16 cellular contexts compared by ENCODE assay signal in genomic region chr5:39494099-39494498, GRCh38.
DNase-seq lines count a peak whose midpoint lies in the region; TF ChIP-seq lines count a peak whose summit lies in the region.
"Had no signal": no experiment of that assay in that cellular context is flagged by ENCODE, and none has a peak within 500 bp of the region (broad histone marks: within the 10 kb centered on the region; RNA-seq: fewer than 3 reads in every experiment).

No MANE protein-coding gene starts in this region.

- H3K4me1 Mint-ChIP-seq in osteocyte (ENCODE audit: unreplicated experiment) (peaks cover 47% of the 10 kb centered on the region), nephron progenitor cell (no peaks in the 10 kb centered on the region)
- H3K4me1 Mint-ChIP-seq: immature natural killer cell; stimulated activated effector memory CD8-positive, alpha-beta T cell treated with anti-CD3 and anti-CD28 coated beads, Interleukin-12 subunit alpha, Interleukin-12 subunit beta, amount 100 ng/mL, for 72 hours had no signal

- peak overlapping the region; percentile 15 for H2AFZ ChIP-seq in fibroblast of lung (ENCODE audit: low read length)

- peaks cover 17% of the 10 kb centered on the region for H3K9me3 Mint-ChIP-seq in osteocyte (ENCODE audit: unreplicated experiment)
- peaks cover 16% of the 10 kb centered on the region for H3K9me3 Mint-ChIP-seq in nephron progenitor cell

- H4K20me1 ChIP-seq in fibroblast of lung (ENCODE audit: control insufficient read depth, extremely low read depth, insufficient read depth, low read length), result no peaks in the 10 kb centered on the region
- H4K20me1 ChIP-seq: BLaER1 had no signal

- H3K4me1 ChIP-seq in fibroblast of lung (ENCODE audit: control insufficient read depth, extremely low read depth, insufficient read depth, low read length), result peaks cover 3% of the 10 kb centered on the region
- H3K4me1 ChIP-seq: BLaER1 had no signal

- H3K27ac ChIP-seq in SK-N-MC (peak overlapping the region; percentile 94), fibroblast of lung (ENCODE audit: insufficient read depth, low read length) (no peak overlapping the region)
- H3K27ac ChIP-seq: BLaER1 had no signal

- peak; percentile 29 for DNase-seq in EL
- peak; percentile 92 for DNase-seq in SK-N-MC (ENCODE audit: low read depth, low spot score)
- DNase-seq in fibroblast of lung (ENCODE audit: low read depth in 2 of 2), result peak in 1 of 2 donors; percentile 77
- no peak for DNase-seq in osteocyte (ENCODE audit: extremely low spot score, unreplicated experiment)
- DNase-seq in nephron progenitor cell, result no peak
- DNase-seq in NCI-H524 (lab: John Stamatoyannopoulos, UW), result no peak
- DNase-seq in hypothalamus (lab: John Stamatoyannopoulos, UW), result no peak
- DNase-seq in NCI-H146 treated with DMSO at 0.1 percent for 48 hours (lab: John Stamatoyannopoulos, UW; ENCODE audit: unreplicated experiment), result no peak
- DNase-seq: DMS79 treated with DMSO at 0.1 percent for 48 hours; foreskin fibroblast; immature natural killer cell; stimulated activated CD4-positive, alpha-beta T cell treated with anti-CD3 and anti-CD28 coated beads, Interleukin-4, amount 100 ng/mL, for 24 hours had no signal

- H3K27me3 ChIP-seq in fibroblast of lung (ENCODE audit: control insufficient read depth, insufficient read depth, low read length), result no peaks in the 10 kb centered on the region
- H3K27me3 ChIP-seq: BLaER1 had no signal

- H3K36me3 Mint-ChIP-seq in osteocyte (ENCODE audit: unreplicated experiment) (peaks cover 5% of the 10 kb centered on the region), nephron progenitor cell (ENCODE audit: low read depth) (no peaks in the 10 kb centered on the region)
- H3K36me3 Mint-ChIP-seq: stimulated activated effector memory CD8-positive, alpha-beta T cell treated with anti-CD3 and anti-CD28 coated beads, Interleukin-12 subunit alpha, Interleukin-12 subunit beta, amount 100 ng/mL, for 72 hours had no signal

- no peaks in the 10 kb centered on the region for H3K27me3 Mint-ChIP-seq in osteocyte (ENCODE audit: unreplicated experiment)
- no peaks in the 10 kb centered on the region for H3K27me3 Mint-ChIP-seq in nephron progenitor cell (ENCODE audit: low read depth, poor library complexity)
- H3K27me3 Mint-ChIP-seq: progenitor cell of endocrine pancreas had no signal

- H3K4me3 Mint-ChIP-seq in osteocyte (ENCODE audit: unreplicated experiment) (peak overlapping the region; percentile 24), nephron progenitor cell (no peak overlapping the region)
- H3K4me3 Mint-ChIP-seq: immature natural killer cell; stimulated activated effector memory CD8-positive, alpha-beta T cell treated with anti-CD3 and anti-CD28 coated beads, Interleukin-12 subunit alpha, Interleukin-12 subunit beta, amount 100 ng/mL, for 72 hours had no signal

- H3K4me3 ChIP-seq in SK-N-MC (peak overlapping the region; percentile 71), fibroblast of lung (replicated peaks in 1 of 4; ENCODE audit: control extremely low read depth in 1 of 4, insufficient read depth in 1 of 4, low read depth in 3 of 4, low read length in 4 of 4) (peak overlapping the region in 1 of 4 experiments; percentile 12)
- H3K4me3 ChIP-seq: BLaER1 had no signal

- no peaks in the 10 kb centered on the region; the same call in 1 of the 2 replicates for H3K36me3 ChIP-seq in SK-N-MC (ENCODE audit: insufficient read depth, low read length)
- H3K36me3 ChIP-seq in fibroblast of lung (ENCODE audit: control insufficient read depth, insufficient read depth, low read length), result no peaks in the 10 kb centered on the region
- H3K36me3 ChIP-seq: BLaER1 had no signal

- H3K27ac Mint-ChIP-seq in osteocyte (ENCODE audit: unreplicated experiment) (peak overlapping the region; percentile 96), nephron progenitor cell (no peak overlapping the region)
- H3K27ac Mint-ChIP-seq: activated naive CD4-positive, alpha-beta T cell treated with anti-CD3 and anti-CD28 coated beads, Interleukin-2, amount 50 U/mL, for 72 hours; immature natural killer cell; progenitor cell of endocrine pancreas; stimulated activated effector memory CD8-positive, alpha-beta T cell treated with anti-CD3 and anti-CD28 coated beads, Interleukin-12 subunit alpha, Interleukin-12 subunit beta, amount 100 ng/mL, for 72 hours had no signal

- H3K4me2 ChIP-seq in fibroblast of lung (ENCODE audit: extremely low read depth, insufficient read depth, low read length), result peak overlapping the region; percentile 32
- H3K4me2 ChIP-seq: BLaER1 had no signal

- TF ChIP-seq CTCF in fibroblast of lung (conservative IDR thresholded peaks at IDR 0.05 in 1 of 2, IDR thresholded peaks at IDR 0.05 in 1 of 2; ENCODE audit: low read depth in 1 of 2, low read length in 2 of 2), result no peak
- TF ChIP-seq CTCF in osteocyte (IDR thresholded peaks at IDR 0.05), result no peak
- TF ChIP-seq CTCF in nephron progenitor cell (IDR thresholded peaks at IDR 0.05), result no peak

- no peaks in the 10 kb centered on the region for H3K79me2 ChIP-seq in fibroblast of lung (ENCODE audit: control insufficient read depth, insufficient read depth, low read length)

- H3K9me3 ChIP-seq in SK-N-MC (ENCODE audit: low read depth, low read length), result peaks cover 5% of the 10 kb centered on the region; the same call in 1 of the 2 replicates
- no peaks in the 10 kb centered on the region for H3K9me3 ChIP-seq in fibroblast of lung (ENCODE audit: control insufficient read depth, insufficient read depth, low read depth, low read length)

- peak overlapping the region; percentile 58 for H3K9ac ChIP-seq in SK-N-MC (ENCODE audit: insufficient read length)
- no peak overlapping the region for H3K9ac ChIP-seq in fibroblast of lung (ENCODE audit: insufficient read depth, low read length)
- H3K9ac ChIP-seq: BLaER1 had no signal

Comparison
In these comparisons a context has a peak if more than half of its experiments do, and no peak if none do; other contexts are left out.
1. DNase-seq: peak in EL (single experiment) and SK-N-MC (single experiment); none in osteocyte (single experiment), nephron progenitor cell (single experiment), NCI-H524 (0 of 2), hypothalamus (0 of 51) and NCI-H146 treated with DMSO at 0.1 percent for 48 hours (single experiment).